15 cellular contexts compared by ENCODE assay signal in the genomic region with DNA sequence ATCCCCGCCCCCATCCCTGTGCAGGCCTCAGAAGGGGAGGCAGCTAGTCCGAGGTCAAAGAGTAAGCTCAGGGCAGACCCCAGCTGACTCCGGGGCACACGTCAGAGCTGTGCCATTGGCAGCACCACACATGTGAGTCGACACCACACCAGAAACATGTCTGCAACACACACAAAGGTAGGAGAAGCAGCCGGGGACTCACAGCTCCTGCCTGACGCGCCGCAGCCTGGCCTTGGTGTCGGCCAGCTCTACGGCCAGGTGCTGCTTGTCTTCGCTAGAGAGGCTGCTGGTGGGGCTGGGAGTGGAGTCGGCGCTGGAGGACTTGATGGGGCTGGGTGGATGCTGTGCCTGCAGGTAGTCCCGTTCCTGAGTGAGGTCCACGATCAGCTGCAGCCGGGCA.
"Had no signal": no experiment of that assay in that cellular context is flagged by ENCODE, and none has a peak within 500 bp of the region (broad histone marks: within the 10 kb centered on the region; RNA-seq: fewer than 3 reads in every experiment).

No MANE protein-coding gene starts in this region.

- H3K4me2 ChIP-seq: smooth muscle cell had no signal

- H3K9me3 Mint-ChIP-seq: activated naive CD4-positive, alpha-beta T cell treated with anti-CD3 and anti-CD28 coated beads, Interleukin-2, amount 50 U/mL, for 72 hours had no signal

- H3K4me1 ChIP-seq: esophagus squamous epithelium, pancreas, right lobe of liver, thyroid gland had no signal

- H3K36me3 ChIP-seq: thyroid gland had no signal

- H3K27me3 ChIP-seq: esophagus squamous epithelium, pancreas, right lobe of liver, thyroid gland had no signal

- FAIRE-seq: bronchial epithelial cell, endothelial cell of umbilical vein, pancreas had no signal

- H3K4me3 ChIP-seq: esophagus squamous epithelium, pancreas, right lobe of liver, smooth muscle cell, thyroid gland had no signal

- H3K27ac ChIP-seq: esophagus squamous epithelium, pancreas, right lobe of liver, thyroid gland, WERI-Rb-1 had no signal

- H3K9me3 ChIP-seq: esophagus squamous epithelium, pancreas, right lobe of liver, thyroid gland had no signal

- DNase-seq: activated CD4-positive, alpha-beta T cell treated with anti-CD3 and anti-CD28 coated beads, Interleukin-2, amount 50 U/mL, for 4 hours; dermis blood vessel endothelial cell; effector memory CD4-positive, alpha-beta T cell; esophagus squamous epithelium; pancreas; right lobe of liver; stimulated activated CD4-positive, alpha-beta T cell treated with anti-CD3 and anti-CD28 coated beads, Interleukin-4, amount 100 ng/mL, for 24 hours; stimulated activated naive CD4-positive, alpha-beta T cell treated with Interleukin-2 at 50 U/mL for 16 hours; T-helper 2 cell; thyroid gland; WERI-Rb-1 had no signal
